Comparison of ENCODE assay signal across 8 cellular contexts in genomic region chr22:37953437-37954179, GRCh38. TPM values are rescaled to one million over a fixed set of nuclear protein-coding genes. Genes with fewer than 3 reads are reported as not detected.
DNase-seq lines count a peak whose midpoint lies in the region; ATAC-seq and TF ChIP-seq lines count a peak whose summit lies in the region.

C22orf23 (minus strand) TSS chr22:37953601; CDS start chr22:37953149, 452 bp downstream.
POLR2F (plus strand) TSS chr22:37953699; CDS start chr22:37953788, 89 bp downstream.

- H4K20me1 ChIP-seq in BLaER1 treated with 17β-estradiol and CSF1 and Interleukin-3, amounts not matched to agents 10 nM and 100 nM = peaks cover 0 to 47% (median 17%) of the 10 kb centered on the region in 11 experiments; a peak in 12 of 22 replicates

- DNase-seq in GM19240 (ENCODE audit: insufficient read length, low spot score) (peak; percentile 99), NCI-H524 treated with DMSO at 0.1 percent for 48 hours (lab: John Stamatoyannopoulos, UW) (peak; percentile 66), colonic mucosa (peak; percentile 97)
- peak; percentile 97 for DNase-seq in activated CD4-positive, alpha-beta T cell treated with anti-CD3 and anti-CD28 coated beads for 48 hours
- DNase-seq in stimulated activated CD4-positive, alpha-beta T cell treated with anti-CD3 and anti-CD28 coated beads, Interleukin-1b, Interleukin-23, amount 100 ng/mL, for 24 hours (ENCODE audit: low read depth in 4 of 4, low spot score in 1 of 4) = peak; percentile 92 to 96 (median 94)

- peak within 1 kb of the TSS; percentile 88 to 96 (median 90) for H3K9ac ChIP-seq in BLaER1 treated with 17β-estradiol and CSF1 and Interleukin-3, amounts not matched to agents 10 nM and 100 nM
- peak within 1 kb of the TSS; percentile 88 to 90 for H3K9ac ChIP-seq in colonic mucosa (ENCODE audit: low read depth in 2 of 2, low read length in 2 of 2)

- no peaks in the 10 kb centered on the region for H3K9me3 ChIP-seq in BLaER1 treated with 17β-estradiol and CSF1 and Interleukin-3, amounts not matched to agents 10 nM and 100 nM (replicated peaks in 1 of 11)
- H3K9me3 ChIP-seq in colonic mucosa = no peaks in the 10 kb centered on the region

- intact Hi-C loops in colonic mucosa (cut with DNase I) = no loop called here

- peak within 1 kb of the TSS; percentile 82 to 99 (median 94) for H3K4me3 ChIP-seq in BLaER1 treated with 17β-estradiol and CSF1 and Interleukin-3, amounts not matched to agents 10 nM and 100 nM
- peak within 1 kb of the TSS; percentile 100 for H3K4me3 ChIP-seq in colonic mucosa

- peaks cover 21 to 32% (median 28%) of the 10 kb centered on the region in 11 experiments for H3K36me3 ChIP-seq in BLaER1 treated with 17β-estradiol and CSF1 and Interleukin-3, amounts not matched to agents 10 nM and 100 nM
- no peaks in the 10 kb centered on the region for H3K36me3 ChIP-seq in colonic mucosa

- H3K27me3 ChIP-seq in BLaER1 treated with 17β-estradiol and CSF1 and Interleukin-3, amounts not matched to agents 10 nM and 100 nM = peaks cover 16 to 28% (median 23%) of the 10 kb centered on the region in 11 experiments
- H3K27me3 ChIP-seq in colonic mucosa (no peaks in the 10 kb centered on the region), layer of hippocampus (ENCODE audit: control insufficient read depth, insufficient read depth, low read length) (no peaks in the 10 kb centered on the region)

- no peak for TF ChIP-seq CTCF in colonic mucosa (IDR thresholded peaks at IDR 0.05)

- peaks cover 18 to 33% (median 22%) of the 10 kb centered on the region in 10 experiments for H3K4me1 ChIP-seq in BLaER1 treated with 17β-estradiol and CSF1 and Interleukin-3, amounts not matched to agents 10 nM and 100 nM
- H3K4me1 ChIP-seq in colonic mucosa = peaks cover 9% of the 10 kb centered on the region

- peak within 1 kb of the TSS; percentile 69 to 84 (median 80) for H3K27ac ChIP-seq in BLaER1 treated with 17β-estradiol and CSF1 and Interleukin-3, amounts not matched to agents 10 nM and 100 nM
- peak within 1 kb of the TSS; percentile 44 for H3K27ac ChIP-seq in colonic mucosa
- peak within 1 kb of the TSS; percentile 53 for H3K27ac ChIP-seq in layer of hippocampus (ENCODE audit: low read depth, low read length)

- peak within 1 kb of the TSS; percentile 83 to 98 (median 92) for H3K4me2 ChIP-seq in BLaER1 treated with 17β-estradiol and CSF1 and Interleukin-3, amounts not matched to agents 10 nM and 100 nM

- ATAC-seq in HG03457 (IDR thresholded peaks at IDR 0.05; ENCODE audit: unreplicated experiment) = peak; percentile 61

RNA-seq across cellular contexts. Expression of gene C22orf23, which starts in this region (rescaled TPM):
- not detected for total RNA-seq in colonic mucosa

RNA-seq across cellular contexts. Expression of gene POLR2F, which starts in this region (rescaled TPM):
- total RNA-seq in colonic mucosa = 100 to 1,000 TPM in 1 of 2 donors, 10 to 100 TPM in 1; 52.5 to 110 TPM

Comparison
In these comparisons a context has a peak if more than half of its experiments do, and no peak if none do; other contexts are left out.
1. Peak in every context shown above with its lines: DNase-seq, ATAC-seq, H3K4me3 ChIP-seq and H3K27ac ChIP-seq.